24 cellular contexts compared by ENCODE assay signal in the genomic region with DNA sequence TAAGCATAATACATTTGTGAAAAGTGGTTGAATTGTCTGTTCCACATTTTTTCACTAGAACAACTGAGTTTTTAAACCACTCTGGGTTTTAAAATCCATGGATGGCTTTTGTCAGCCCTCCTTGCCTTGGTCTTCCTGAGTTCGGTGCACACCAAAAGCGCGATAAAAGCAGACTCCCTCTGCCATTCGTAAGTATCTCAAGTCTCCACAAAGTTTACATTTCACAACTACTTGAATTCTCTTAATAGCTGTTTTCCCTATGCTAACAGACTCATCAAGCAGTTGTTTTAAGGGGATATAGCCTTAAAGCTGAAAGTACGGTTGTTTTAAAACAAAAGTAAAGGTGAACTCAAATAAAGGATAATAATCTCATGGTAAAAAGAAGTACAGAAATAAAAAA.
"Had no signal": no experiment of that assay in that cellular context is flagged by ENCODE, and none has a peak within 500 bp of the region (broad histone marks: within the 10 kb centered on the region; RNA-seq: fewer than 3 reads in every experiment).

No MANE protein-coding gene starts in this region.

- DNase-seq: activated B cell treated with CpG ODN at 0.5 μM for 24 hours; activated CD4-positive, alpha-beta T cell treated with anti-CD3 and anti-CD28 coated beads for 48 hours; activated CD4-positive, alpha-beta T cell treated with anti-CD3 and anti-CD28 coated beads, Interleukin-2, amount 50 U/mL, for 1 hour; activated CD4-positive, alpha-beta T cell treated with anti-CD3 and anti-CD28 coated beads, Interleukin-2, amount 50 U/mL, for 48 hours; activated CD8-positive, alpha-beta memory T cell treated with anti-CD3 and anti-CD28 coated beads for 24 hours; activated CD8-positive, alpha-beta T cell treated with anti-CD3 and anti-CD28 coated beads for 36 hours; activated gamma-delta T cell; activated naive CD4-positive, alpha-beta T cell; activated naive CD4-positive, alpha-beta T cell treated with anti-CD3 and anti-CD28 coated beads, Interleukin-2, amount 10 ng/mL, durations not matched to agents 7 days and 5 days; activated naive CD8-positive, alpha-beta T cell treated with anti-CD3 and anti-CD28 coated beads, Interleukin-2, amount 10 ng/mL, durations not matched to agents 7 days and 5 days; activated T-cell treated with anti-CD3 and anti-CD28 coated beads, Interleukin-2, amount 50 U/mL, for 4 hours; brain microvascular endothelial cell; dorsolateral prefrontal cortex; effector memory CD4-positive, alpha-beta T cell; endodermal cell; head of caudate nucleus; T-helper 1 cell; T-helper 17 cell; T1000; WERI-Rb-1 had no signal

- H3K4me3 ChIP-seq: ascending aorta, coronary artery, dorsolateral prefrontal cortex had no signal

- H3K4me1 ChIP-seq: ascending aorta had no signal

- H3K36me3 ChIP-seq: ascending aorta, brain microvascular endothelial cell, WERI-Rb-1 had no signal

- H3K27me3 ChIP-seq: ascending aorta, brain microvascular endothelial cell, dorsolateral prefrontal cortex had no signal

- H3K27ac ChIP-seq: ascending aorta, brain microvascular endothelial cell, coronary artery, dorsolateral prefrontal cortex, WERI-Rb-1 had no signal

- FAIRE-seq: bronchial epithelial cell, frontal cortex had no signal
